11 cellular contexts compared by ENCODE assay signal in genomic region chr3:129575987-129576364, GRCh38. TPM values are rescaled to one million over a fixed set of nuclear protein-coding genes. Genes with fewer than 3 reads are reported as not detected.
DNase-seq lines count a peak whose midpoint lies in the region; ATAC-seq and TF ChIP-seq lines count a peak whose summit lies in the region.
"Had no signal": no experiment of that assay in that cellular context is flagged by ENCODE, and none has a peak within 500 bp of the region (broad histone marks: within the 10 kb centered on the region; RNA-seq: fewer than 3 reads in every experiment).

No MANE protein-coding gene starts in this region.

- H3K4me2 ChIP-seq in OCI-LY1 (ENCODE audit: low read length), result peak overlapping the region; percentile 40; the same call in 1 of the 2 replicates

- H3K36me3 Mint-ChIP-seq in activated CD8-positive, alpha-beta memory T cell treated with anti-CD3 and anti-CD28 coated beads, Interleukin-2, amount 10 ng/mL, durations not matched to agents 7 days and 5 days, result no peaks in the 10 kb centered on the region
- peaks cover 43% of the 10 kb centered on the region for H3K36me3 Mint-ChIP-seq in endothelial cell (ENCODE audit: low read depth, unreplicated experiment)
- H3K36me3 Mint-ChIP-seq in stimulated activated memory B cell treated with anti-CD40 and anti-IgM and Interleukin-4, amounts not matched to agents 10 μg/mL and 1 μg/mL and 100 μg/mL, for 72 hours, result no peaks in the 10 kb centered on the region

- H4K20me1 ChIP-seq in OCI-LY1 (ENCODE audit: insufficient read depth, low read length), result no peaks in the 10 kb centered on the region

- TF ChIP-seq CTCF in OCI-LY1 (IDR thresholded peaks at IDR 0.05; ENCODE audit: low read length), result no peak
- no peak for TF ChIP-seq CTCF in endothelial cell (IDR thresholded peaks at IDR 0.05; ENCODE audit: unreplicated experiment)

- H3K4me3 ChIP-seq in OCI-LY1 (ENCODE audit: low read depth, low read length, poor library complexity, severe bottlenecking), result no peak overlapping the region

- CTCF ChIA-PET in activated CD8-positive, alpha-beta memory T cell treated with anti-CD3 and anti-CD28 coated beads, Interleukin-2, amount 10 ng/mL, durations not matched to agents 7 days and 5 days (lab: Charles Lee), result interaction anchor here (1.0 to 2.6 kb wide), 5 partner anchors 9 to 260 kb away, joined by 3 to 10 read pairs (median 6); a partner anchor contains a TSS

- H3K27ac ChIP-seq in OCI-LY1 (ENCODE audit: low read depth, low read length, poor library complexity, severe bottlenecking), result peak overlapping the region; percentile 97

- no peak for ATAC-seq in activated CD8-positive, alpha-beta memory T cell treated with anti-CD3 and anti-CD28 coated beads, Interleukin-2, amount 10 ng/mL, durations not matched to agents 7 days and 5 days
- no peak for ATAC-seq in stimulated activated memory B cell treated with anti-CD40 and anti-IgM and Interleukin-4, amounts not matched to agents 10 μg/mL and 1 μg/mL and 100 μg/mL, for 72 hours
- ATAC-seq in GM19455 (IDR thresholded peaks at IDR 0.05; ENCODE audit: unreplicated experiment), result no peak

- H3K4me1 ChIP-seq in OCI-LY1 (ENCODE audit: insufficient read depth, low read length, severe bottlenecking), result peaks cover 41% of the 10 kb centered on the region

- H3K4me3 Mint-ChIP-seq in activated CD8-positive, alpha-beta memory T cell treated with anti-CD3 and anti-CD28 coated beads, Interleukin-2, amount 10 ng/mL, durations not matched to agents 7 days and 5 days, result no peak overlapping the region
- H3K4me3 Mint-ChIP-seq in endothelial cell (ENCODE audit: unreplicated experiment), result peak overlapping the region; percentile 80
- H3K4me3 Mint-ChIP-seq in stimulated activated memory B cell treated with anti-CD40 and anti-IgM and Interleukin-4, amounts not matched to agents 10 μg/mL and 1 μg/mL and 100 μg/mL, for 72 hours, result no peak overlapping the region
- H3K4me3 Mint-ChIP-seq: T-helper 1 cell treated with Interleukin-12 subunit alpha and Interleukin-12 subunit beta and Interleukin-4 antibody, amounts not matched to agents 30 μg/mL and 1 μg/mL, for 36 hours had no signal

- H3K9ac ChIP-seq in OCI-LY1 (ENCODE audit: low read length), result peak overlapping the region; percentile 39; the same call in 1 of the 2 replicates

- peaks cover 27% of the 10 kb centered on the region for H3K4me1 Mint-ChIP-seq in activated CD8-positive, alpha-beta memory T cell treated with anti-CD3 and anti-CD28 coated beads, Interleukin-2, amount 10 ng/mL, durations not matched to agents 7 days and 5 days
- peaks cover 10% of the 10 kb centered on the region for H3K4me1 Mint-ChIP-seq in endothelial cell (ENCODE audit: unreplicated experiment)
- H3K4me1 Mint-ChIP-seq in stimulated activated memory B cell treated with anti-CD40 and anti-IgM and Interleukin-4, amounts not matched to agents 10 μg/mL and 1 μg/mL and 100 μg/mL, for 72 hours, result peaks cover 70% of the 10 kb centered on the region

- no peaks in the 10 kb centered on the region for H3K9me2 ChIP-seq in OCI-LY1 (ENCODE audit: low read depth, low read length)

- H3K9me3 Mint-ChIP-seq in activated CD8-positive, alpha-beta memory T cell treated with anti-CD3 and anti-CD28 coated beads, Interleukin-2, amount 10 ng/mL, durations not matched to agents 7 days and 5 days (ENCODE audit: low read depth), result no peaks in the 10 kb centered on the region
- no peaks in the 10 kb centered on the region for H3K9me3 Mint-ChIP-seq in endothelial cell (ENCODE audit: unreplicated experiment)
- no peaks in the 10 kb centered on the region for H3K9me3 Mint-ChIP-seq in stimulated activated memory B cell treated with anti-CD40 and anti-IgM and Interleukin-4, amounts not matched to agents 10 μg/mL and 1 μg/mL and 100 μg/mL, for 72 hours
- H3K9me3 Mint-ChIP-seq: T-helper 1 cell treated with Interleukin-12 subunit alpha and Interleukin-12 subunit beta and Interleukin-4 antibody, amounts not matched to agents 30 μg/mL and 1 μg/mL, for 36 hours had no signal

- no peaks in the 10 kb centered on the region for H3K27me3 ChIP-seq in OCI-LY1 (ENCODE audit: insufficient read depth, low read length)

- DNase-seq in activated CD8-positive, alpha-beta memory T cell treated with anti-CD3 and anti-CD28 coated beads, Interleukin-2, amount 10 ng/mL, durations not matched to agents 7 days and 5 days, result no peak
- no peak for DNase-seq in activated CD8-positive, alpha-beta memory T cell treated with anti-CD3 and anti-CD28 coated beads for 24 hours
- DNase-seq in endothelial cell (ENCODE audit: low spot score), result no peak
- no peak for DNase-seq in stimulated activated CD4-positive, alpha-beta T cell treated with anti-CD3 and anti-CD28 coated beads, Interleukin-4, amount 100 ng/mL, for 1 hour
- DNase-seq in DMS153 (lab: John Stamatoyannopoulos, UW), result no peak
- DNase-seq: activated CD8-positive, alpha-beta memory T cell treated with anti-CD3 and anti-CD28 coated beads, Interleukin-2, amount 50 U/mL, for 4 hours had no signal

- H3K27me3 Mint-ChIP-seq in activated CD8-positive, alpha-beta memory T cell treated with anti-CD3 and anti-CD28 coated beads, Interleukin-2, amount 10 ng/mL, durations not matched to agents 7 days and 5 days, result no peaks in the 10 kb centered on the region
- peaks cover 58% of the 10 kb centered on the region for H3K27me3 Mint-ChIP-seq in endothelial cell (ENCODE audit: unreplicated experiment)
- H3K27me3 Mint-ChIP-seq in stimulated activated memory B cell treated with anti-CD40 and anti-IgM and Interleukin-4, amounts not matched to agents 10 μg/mL and 1 μg/mL and 100 μg/mL, for 72 hours, result no peaks in the 10 kb centered on the region

- H3K27ac Mint-ChIP-seq in activated CD8-positive, alpha-beta memory T cell treated with anti-CD3 and anti-CD28 coated beads, Interleukin-2, amount 10 ng/mL, durations not matched to agents 7 days and 5 days, result peak overlapping the region; percentile 35
- peak overlapping the region; percentile 90 for H3K27ac Mint-ChIP-seq in endothelial cell (ENCODE audit: unreplicated experiment)
- H3K27ac Mint-ChIP-seq in stimulated activated memory B cell treated with anti-CD40 and anti-IgM and Interleukin-4, amounts not matched to agents 10 μg/mL and 1 μg/mL and 100 μg/mL, for 72 hours, result peak overlapping the region; percentile 91
- H3K27ac Mint-ChIP-seq: T-helper 1 cell treated with Interleukin-12 subunit alpha and Interleukin-12 subunit beta and Interleukin-4 antibody, amounts not matched to agents 30 μg/mL and 1 μg/mL, for 36 hours had no signal

- H3K79me2 ChIP-seq in OCI-LY1 (ENCODE audit: insufficient read depth, low read length), result no peaks in the 10 kb centered on the region

- H3K36me3 ChIP-seq in OCI-LY1 (ENCODE audit: insufficient read depth, low read length), result no peaks in the 10 kb centered on the region

- no peaks in the 10 kb centered on the region for H3K9me3 ChIP-seq in OCI-LY1 (ENCODE audit: low read length)

- H2AFZ ChIP-seq in OCI-LY1 (ENCODE audit: low read length), result no peak overlapping the region

- H3F3A ChIP-seq in OCI-LY1 (ENCODE audit: insufficient read depth, low read length), result no peaks in the 10 kb centered on the region

RNA-seq across cellular contexts. Expression of gene PLXND1, which starts 30.5 kb away (rescaled TPM):
- total RNA-seq in activated CD8-positive, alpha-beta memory T cell treated with anti-CD3 and anti-CD28 coated beads, Interleukin-2, amount 10 ng/mL, durations not matched to agents 7 days and 5 days, result 1 to 10 TPM; 1.1 to 3.0 TPM
- total RNA-seq in endothelial cell (ENCODE audit: unreplicated experiment), result 1,753 TPM

RNA-seq across cellular contexts. Expression of gene H1-8, which starts 33.0 kb away (rescaled TPM):
- not detected for total RNA-seq in activated CD8-positive, alpha-beta memory T cell treated with anti-CD3 and anti-CD28 coated beads, Interleukin-2, amount 10 ng/mL, durations not matched to agents 7 days and 5 days
- total RNA-seq in endothelial cell (ENCODE audit: unreplicated experiment), result 2.7 TPM
- total RNA-seq: epithelial cell of proximal tubule had no signal

RNA-seq across cellular contexts. Expression of gene RHO, which starts 47.5 kb away (rescaled TPM):
- total RNA-seq in activated CD8-positive, alpha-beta memory T cell treated with anti-CD3 and anti-CD28 coated beads, Interleukin-2, amount 10 ng/mL, durations not matched to agents 7 days and 5 days, result not detected
- not detected for total RNA-seq in endothelial cell (ENCODE audit: unreplicated experiment)
- total RNA-seq: epithelial cell of proximal tubule had no signal

Comparison
In these comparisons a context has a peak if more than half of its experiments do, and no peak if none do; other contexts are left out.
1. H3K27ac Mint-ChIP-seq: peak in every context shown above with its lines; median percentile 91 in stimulated activated memory B cell treated with anti-CD40 and anti-IgM and Interleukin-4, amounts not matched to agents 10 μg/mL and 1 μg/mL and 100 μg/mL, for 72 hours; 90 in endothelial cell; 35 in activated CD8-positive, alpha-beta memory T cell treated with anti-CD3 and anti-CD28 coated beads, Interleukin-2, amount 10 ng/mL, durations not matched to agents 7 days and 5 days.
2. RNA of gene PLXND1, which starts 30.5 kb away (total RNA-seq): 1,753 TPM in endothelial cell (single experiment); 1.1 to 3.0 TPM in activated CD8-positive, alpha-beta memory T cell treated with anti-CD3 and anti-CD28 coated beads, Interleukin-2, amount 10 ng/mL, durations not matched to agents 7 days and 5 days; every median in the first group is over 100 times any median in the second.